ENCODE assay signal across 21 cellular contexts in the genomic region with DNA sequence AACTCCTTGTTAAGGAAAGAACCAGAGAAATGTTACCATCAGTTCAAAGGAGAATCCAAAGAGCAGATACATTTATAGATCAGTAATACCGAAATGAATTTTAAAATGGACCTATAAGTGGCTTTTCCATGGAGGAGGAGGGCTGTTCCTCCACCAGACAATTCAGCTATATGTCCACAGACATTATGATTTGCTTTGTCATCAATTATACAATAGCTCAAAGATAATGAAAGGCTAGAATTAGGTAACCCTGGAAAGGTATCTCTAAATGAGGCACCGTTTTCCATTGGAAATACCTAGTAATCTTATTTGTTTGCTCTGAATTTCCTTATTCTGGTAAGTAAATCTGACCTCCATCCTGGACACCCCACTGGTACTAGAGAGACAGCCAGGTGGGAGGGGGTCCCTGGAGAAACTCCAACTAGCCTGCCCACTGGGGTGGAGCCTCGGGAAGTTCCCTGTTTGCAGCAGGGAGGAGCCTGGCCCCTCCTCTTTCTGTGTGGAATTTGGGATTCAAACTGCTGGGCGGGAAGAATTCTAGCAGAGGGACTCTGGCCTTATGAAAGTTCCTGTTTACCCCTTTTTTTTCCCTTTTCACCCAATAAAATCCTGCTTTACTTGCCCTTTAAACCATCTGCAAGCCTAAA.
DNase-seq lines count a peak whose midpoint lies in the region; ATAC-seq, FAIRE-seq and TF ChIP-seq lines count a peak whose summit lies in the region.
"Had no signal": no experiment of that assay in that cellular context is flagged by ENCODE, and none has a peak within 500 bp of the region (broad histone marks: within the 10 kb centered on the region; RNA-seq: fewer than 3 reads in every experiment).

No MANE protein-coding gene starts in this region.

- H3K18ac ChIP-seq in H9 (ENCODE audit: insufficient read length, low read depth, low read length): no peak overlapping the region

- POLR2A ChIA-PET in A549 (lab: Yijun Ruan, JAX): no interaction called here

- no peak overlapping the region for H4K91ac ChIP-seq in H9 (ENCODE audit: insufficient read length, low read depth, low read length)

- H4K20me1 ChIP-seq in H9 (ENCODE audit: control insufficient read depth, insufficient read depth, insufficient read length): no peaks in the 10 kb centered on the region

- H3K4me2 ChIP-seq in A549 (no peak overlapping the region), H9 (ENCODE audit: insufficient read depth, insufficient read length, low read length) (no peak overlapping the region)

- H2AFZ ChIP-seq in H9 (ENCODE audit: low read length): no peak overlapping the region

- no peaks in the 10 kb centered on the region for H3K23me2 ChIP-seq in H9 (ENCODE audit: insufficient read length, low read depth, low read length, poor library complexity, severe bottlenecking)

- H4K5ac ChIP-seq in H9 (ENCODE audit: insufficient read length, low read depth, low read length): no peak overlapping the region

- no peak overlapping the region for H3K4ac ChIP-seq in H9 (ENCODE audit: low read depth, low read length)

- no peak overlapping the region for H3K23ac ChIP-seq in H9 (ENCODE audit: insufficient read length, low read depth, low read length)

- CTCF ChIA-PET in A549 (lab: Yijun Ruan, JAX): interaction anchor here (0.5 kb wide), 1 partner anchor 159 kb away, joined by 3 read pairs; no protein-coding TSS in a partner anchor

- 47% methylated on average over 4 of the region's 4 CpGs for WGBS in A549 (ENCODE audit: missing lambda C conversion rate)
- no CpG with 5 or more reads among the region's 4 CpGs for WGBS in H9 (ENCODE audit: extremely low coverage, insufficient read length, low lambda C conversion rate)
- 36 to 40% methylated on average over 1 to 4 of the region's 4 CpGs for WGBS in endodermal cell (ENCODE audit: insufficient coverage in 1 of 2, insufficient read length in 1 of 2), 2 experiments
- WGBS in right lobe of liver (ENCODE audit: insufficient coverage, low coverage, low lambda C conversion rate, missing lambda C conversion rate): 30% methylated on average over 4 of the region's 4 CpGs

- no peak for ATAC-seq in A549
- peak in 3 of 4 donors; percentile 23 to 28 (median 25) for ATAC-seq in right lobe of liver
- ATAC-seq: body of pancreas; left colon; natural killer cell treated with Interleukin-12 subunit alpha and Interleukin-12 subunit beta and Interleukin-15 and Interleukin-18, amount 100 ng/mL, for 72 hours had no signal

- intact Hi-C loops in right lobe of liver (cut with DNase I): no loop called here

- H3K27ac Mint-ChIP-seq in H9 (peak overlapping the region in 1 of 3 experiments; percentile 96; a peak in 3 of 7 replicates), endodermal cell (peak overlapping the region; percentile 59), glutamatergic neuron (ENCODE audit: unreplicated experiment) (no peak overlapping the region)
- H3K27ac Mint-ChIP-seq: activated CD4-positive, alpha-beta memory T cell treated with anti-CD3 and anti-CD28 coated beads, Interleukin-2, amount 10 ng/mL, durations not matched to agents 7 days and 5 days; CD14-positive monocyte; natural killer cell treated with Interleukin-12 subunit alpha and Interleukin-12 subunit beta and Interleukin-15 and Interleukin-18, amount 100 ng/mL, for 72 hours had no signal

- H2BK12ac ChIP-seq in H9 (ENCODE audit: insufficient read length, low read depth, low read length): no peak overlapping the region

- no peak overlapping the region for H3K9ac ChIP-seq in H9 (ENCODE audit: extremely low read depth, insufficient read length, low read length)
- no peak overlapping the region for H3K9ac ChIP-seq in endodermal cell (ENCODE audit: extremely low read depth, low read length, poor library complexity, severe bottlenecking)

- H3K27me3 Mint-ChIP-seq in H9 (ENCODE audit: low read depth) (peaks cover 95% of the 10 kb centered on the region), endodermal cell (ENCODE audit: insufficient read depth) (peaks cover 64% of the 10 kb centered on the region), glutamatergic neuron (ENCODE audit: unreplicated experiment) (peaks cover 1% of the 10 kb centered on the region)

- no peak overlapping the region for H4K8ac ChIP-seq in H9 (replicated peaks; ENCODE audit: insufficient read length, low read depth, low read length)

- peaks cover 0 to 11% (median 0%) of the 10 kb centered on the region in 3 experiments; a peak in 4 of 7 replicates for H3K36me3 Mint-ChIP-seq in H9 (ENCODE audit: insufficient read depth in 1 of 3, low read depth in 3 of 3)
- H3K36me3 Mint-ChIP-seq in endodermal cell (ENCODE audit: low read depth): no peaks in the 10 kb centered on the region
- no peaks in the 10 kb centered on the region for H3K36me3 Mint-ChIP-seq in glutamatergic neuron (ENCODE audit: unreplicated experiment)
- H3K36me3 Mint-ChIP-seq: CD14-positive monocyte; natural killer cell treated with Interleukin-12 subunit alpha and Interleukin-12 subunit beta and Interleukin-15 and Interleukin-18, amount 100 ng/mL, for 72 hours had no signal

- H3K4me1 ChIP-seq in A549 (peaks cover 6% of the 10 kb centered on the region; the same call in 1 of the 3 replicates), H9 (ENCODE audit: insufficient read depth, low read length) (peaks cover 4% of the 10 kb centered on the region; the same call in 1 of the 2 replicates), endodermal cell (ENCODE audit: control insufficient read depth, insufficient read depth, low read length) (peaks cover 7% of the 10 kb centered on the region), right lobe of liver (peaks cover 0 to 35% (median 0%) of the 10 kb centered on the region in 4 donors)
- H3K4me1 ChIP-seq: uterus had no signal

- H2BK5ac ChIP-seq in H9 (ENCODE audit: insufficient read length, low read length): no peak overlapping the region

- no peaks in the 10 kb centered on the region for H3K79me1 ChIP-seq in H9 (ENCODE audit: insufficient read depth, low read depth, low read length, poor library complexity, severe bottlenecking)

- TF ChIP-seq POLR2A in A549 (IDR thresholded peaks at IDR 0.05; ENCODE audit: low read length): no peak
- no peak for TF ChIP-seq POLR2A in right lobe of liver (IDR thresholded peaks at IDR 0.05)

- no peak for TF ChIP-seq EP300 in A549 (IDR thresholded peaks at IDR 0.05)

- H3K9me3 Mint-ChIP-seq in H9: peaks cover 8 to 14% of the 10 kb centered on the region in 2 experiments; a peak in 4 of 5 replicates
- H3K9me3 Mint-ChIP-seq in endodermal cell: peaks cover 3% of the 10 kb centered on the region
- peaks cover 2% of the 10 kb centered on the region for H3K9me3 Mint-ChIP-seq in glutamatergic neuron (ENCODE audit: unreplicated experiment)
- H3K9me3 Mint-ChIP-seq: activated CD4-positive, alpha-beta memory T cell treated with anti-CD3 and anti-CD28 coated beads, Interleukin-2, amount 10 ng/mL, durations not matched to agents 7 days and 5 days; natural killer cell treated with Interleukin-12 subunit alpha and Interleukin-12 subunit beta and Interleukin-15 and Interleukin-18, amount 100 ng/mL, for 72 hours had no signal

- TF ChIP-seq CTCF in A549 (IDR thresholded peaks at IDR 0.05) (no peak), H9 (conservative IDR thresholded peaks at IDR 0.05) (no peak), endodermal cell (conservative IDR thresholded peaks at IDR 0.05) (no peak), right lobe of liver (IDR thresholded peaks at IDR 0.05) (no peak), glutamatergic neuron (IDR thresholded peaks at IDR 0.05; ENCODE audit: partially characterized antibody, unreplicated experiment) (no peak)

- no peak overlapping the region for H2BK15ac ChIP-seq in H9 (ENCODE audit: low read depth, low read length)

- peaks cover 16% of the 10 kb centered on the region; the same call in 1 of the 2 replicates for H3K27me3 ChIP-seq in H9 (ENCODE audit: insufficient read depth, low read length)
- H3K27me3 ChIP-seq in endodermal cell (ENCODE audit: control insufficient read depth, insufficient read depth, low read length, poor library complexity, severe bottlenecking): peaks cover 46% of the 10 kb centered on the region
- no peaks in the 10 kb centered on the region for H3K27me3 ChIP-seq in right lobe of liver
- H3K27me3 ChIP-seq: body of pancreas, esophagus muscularis mucosa, gastroesophageal sphincter, suprapubic skin, uterus had no signal

- H3K14ac ChIP-seq in H9 (ENCODE audit: insufficient read depth, low read length): no peak overlapping the region

- H3K79me2 ChIP-seq in H9 (ENCODE audit: insufficient read depth, low read length): no peaks in the 10 kb centered on the region

- H3T11ph ChIP-seq in H9 (ENCODE audit: low read length): no peak overlapping the region

- H3K4me3 Mint-ChIP-seq in H9 (no peak overlapping the region), endodermal cell (peak overlapping the region; percentile 51), glutamatergic neuron (ENCODE audit: unreplicated experiment) (no peak overlapping the region)
- H3K4me3 Mint-ChIP-seq: activated CD4-positive, alpha-beta memory T cell treated with anti-CD3 and anti-CD28 coated beads, Interleukin-2, amount 10 ng/mL, durations not matched to agents 7 days and 5 days; CD14-positive monocyte; natural killer cell treated with Interleukin-12 subunit alpha and Interleukin-12 subunit beta and Interleukin-15 and Interleukin-18, amount 100 ng/mL, for 72 hours had no signal

- FAIRE-seq in A549 (lab: Jason Lieb, UNC): no peak

- no peak overlapping the region for H3K56ac ChIP-seq in H9 (ENCODE audit: insufficient read length, low read depth, low read length)

- H2AK5ac ChIP-seq in H9 (ENCODE audit: insufficient read length, low read length): no peak overlapping the region

- peaks cover 45 to 65% of the 10 kb centered on the region in 2 experiments for H3K4me1 Mint-ChIP-seq in H9
- peaks cover 54% of the 10 kb centered on the region for H3K4me1 Mint-ChIP-seq in endodermal cell
- H3K4me1 Mint-ChIP-seq in glutamatergic neuron (ENCODE audit: low read depth, unreplicated experiment): peaks cover 15% of the 10 kb centered on the region

- H3K36me3 ChIP-seq in endodermal cell (ENCODE audit: control insufficient read depth, insufficient read depth, low read length) (no peaks in the 10 kb centered on the region), right lobe of liver (no peaks in the 10 kb centered on the region)
- H3K36me3 ChIP-seq: esophagus muscularis mucosa, gastroesophageal sphincter, suprapubic skin, uterus had no signal

- DNase-seq in A549 (ENCODE audit: low read depth in 1 of 2, low spot score in 1 of 2) (no peak), H9 (peak; percentile 79), endodermal cell (peak; percentile 91), right lobe of liver (no peak), OCI-M1 (lab: John Stamatoyannopoulos, UW) (no peak), glutamatergic neuron (no peak), NCI-H2171 treated with DMSO at 0.1 percent for 48 hours (lab: John Stamatoyannopoulos, UW) (no peak)
- no peak for DNase-seq in activated CD4-positive, CD25-positive, alpha-beta regulatory T cell treated with anti-CD3 and anti-CD28 coated beads, Interleukin-2, amount 50 U/mL, for 72 hours
- DNase-seq: activated CD4-positive, alpha-beta memory T cell treated with anti-CD3 and anti-CD28 coated beads, Interleukin-2, amount 10 ng/mL, durations not matched to agents 7 days and 5 days; activated effector memory CD4-positive, alpha-beta T cell treated with anti-CD3 and anti-CD28 coated beads, Interleukin-2, amount 50 U/mL, for 16 hours; body of pancreas; left colon; MM.1S; NCI-H1930; NCI-H446 treated with DMSO at 0.1 percent for 48 hours; uterus had no signal

- no peak overlapping the region for H3K4me3 ChIP-seq in A549
- peak overlapping the region; percentile 12 for H3K4me3 ChIP-seq in endodermal cell (ENCODE audit: low read length)
- H3K4me3 ChIP-seq in right lobe of liver: no peak overlapping the region
- H3K4me3 ChIP-seq: body of pancreas, gastroesophageal sphincter had no signal

- no peak overlapping the region for H2BK120ac ChIP-seq in H9 (ENCODE audit: low read depth, low read length, poor library complexity, severe bottlenecking)

- H3K27ac ChIP-seq in A549: no peak overlapping the region
- no peak overlapping the region for H3K27ac ChIP-seq in H9 (ENCODE audit: insufficient read length, low read depth, low read length)
- H3K27ac ChIP-seq in endodermal cell (ENCODE audit: low read depth, low read length): no peak overlapping the region
- peak overlapping the region in 1 of 3 donors; percentile 15 for H3K27ac ChIP-seq in right lobe of liver
- H3K27ac ChIP-seq: body of pancreas, esophagus muscularis mucosa, gastroesophageal sphincter, suprapubic skin, uterus had no signal

- H3K9me3 ChIP-seq in A549 (no peaks in the 10 kb centered on the region), H9 (ENCODE audit: control insufficient read depth, low read depth, low read length) (no peaks in the 10 kb centered on the region), endodermal cell (ENCODE audit: control insufficient read depth, low read length) (peaks cover 7% of the 10 kb centered on the region), right lobe of liver (no peaks in the 10 kb centered on the region)
- H3K9me3 ChIP-seq: body of pancreas, esophagus muscularis mucosa, gastroesophageal sphincter, suprapubic skin, uterus had no signal

- H2BK20ac ChIP-seq in H9 (ENCODE audit: low read depth, low read length, poor library complexity, severe bottlenecking): no peak overlapping the region

- no peak for TF ChIP-seq RAD21 in A549 (conservative IDR thresholded peaks at IDR 0.05 in 1 of 2, IDR thresholded peaks at IDR 0.05 in 1 of 2)

Comparison
In these comparisons a context has a peak if more than half of its experiments do, and no peak if none do; other contexts are left out.
1. ATAC-seq: peak in right lobe of liver (3 of 4); none in A549 (0 of 2).
2. DNase-seq: peak in H9 (single experiment) and endodermal cell (single experiment); none in A549 (0 of 2), right lobe of liver (0 of 3), OCI-M1 (single experiment), glutamatergic neuron (single experiment), NCI-H2171 treated with DMSO at 0.1 percent for 48 hours (single experiment) and activated CD4-positive, CD25-positive, alpha-beta regulatory T cell treated with anti-CD3 and anti-CD28 coated beads, Interleukin-2, amount 50 U/mL, for 72 hours (single experiment).